ENCODE assay signal across 14 cellular contexts in the genomic region with DNA sequence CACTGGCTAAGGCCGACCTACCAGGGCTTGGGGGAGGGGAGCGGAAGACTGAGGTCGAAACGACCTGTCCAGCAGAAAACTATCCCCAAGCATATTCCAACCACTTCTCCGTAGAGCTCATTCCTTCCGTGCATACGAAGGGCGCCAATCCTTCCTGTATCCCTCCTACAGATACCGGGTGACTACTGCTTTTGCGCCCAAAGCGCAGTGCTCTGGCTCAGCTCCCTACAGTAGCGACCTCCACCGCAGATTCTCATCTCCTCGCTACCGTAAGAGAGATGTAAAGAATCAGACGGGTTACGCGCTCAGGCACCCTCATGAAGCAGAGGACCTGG. TPM values are rescaled to one million over a fixed set of nuclear protein-coding genes. Genes with fewer than 3 reads are reported as not detected.
DNase-seq lines count a peak whose midpoint lies in the region; ATAC-seq lines count a peak whose summit lies in the region.
"Had no signal": no experiment of that assay in that cellular context is flagged by ENCODE, and none has a peak within 500 bp of the region (broad histone marks: within the 10 kb centered on the region; RNA-seq: fewer than 3 reads in every experiment).

No MANE protein-coding gene starts in this region.

- H3K4me1 Mint-ChIP-seq in activated CD4-positive, alpha-beta T cell treated with anti-CD3 and anti-CD28 coated beads, Interleukin-2, amount 10 ng/mL, durations not matched to agents 7 days and 5 days, result peaks cover 31% of the 10 kb centered on the region
- H3K4me1 Mint-ChIP-seq in activated naive CD8-positive, alpha-beta T cell treated with anti-CD3 and anti-CD28 coated beads for 36 hours, result peaks cover 34% of the 10 kb centered on the region
- peaks cover 70% of the 10 kb centered on the region for H3K4me1 Mint-ChIP-seq in stimulated activated effector memory CD8-positive, alpha-beta T cell treated with anti-CD3 and anti-CD28 coated beads, Interleukin-12 subunit alpha, Interleukin-12 subunit beta, amount 100 ng/mL, for 72 hours

- no peaks in the 10 kb centered on the region for H3K9me3 Mint-ChIP-seq in activated CD4-positive, alpha-beta T cell treated with anti-CD3 and anti-CD28 coated beads, Interleukin-2, amount 10 ng/mL, durations not matched to agents 7 days and 5 days
- no peaks in the 10 kb centered on the region for H3K9me3 Mint-ChIP-seq in activated naive CD8-positive, alpha-beta T cell treated with anti-CD3 and anti-CD28 coated beads for 36 hours
- H3K9me3 Mint-ChIP-seq in stimulated activated effector memory CD8-positive, alpha-beta T cell treated with anti-CD3 and anti-CD28 coated beads, Interleukin-12 subunit alpha, Interleukin-12 subunit beta, amount 100 ng/mL, for 72 hours, result no peaks in the 10 kb centered on the region
- H3K9me3 Mint-ChIP-seq: activated T-helper 17 cell treated with anti-CD3 and anti-CD28 coated beads, Interleukin-2, amount 50 U/mL, for 72 hours had no signal

- H3K27me3 Mint-ChIP-seq in activated CD4-positive, alpha-beta T cell treated with anti-CD3 and anti-CD28 coated beads, Interleukin-2, amount 10 ng/mL, durations not matched to agents 7 days and 5 days, result peaks cover 5% of the 10 kb centered on the region
- no peaks in the 10 kb centered on the region for H3K27me3 Mint-ChIP-seq in activated naive CD8-positive, alpha-beta T cell treated with anti-CD3 and anti-CD28 coated beads for 36 hours
- H3K27me3 Mint-ChIP-seq: activated T-helper 17 cell treated with anti-CD3 and anti-CD28 coated beads, Interleukin-2, amount 50 U/mL, for 72 hours had no signal

- H3K27ac Mint-ChIP-seq in activated CD4-positive, alpha-beta T cell treated with anti-CD3 and anti-CD28 coated beads, Interleukin-2, amount 10 ng/mL, durations not matched to agents 7 days and 5 days, result no peak overlapping the region
- H3K27ac Mint-ChIP-seq in activated naive CD8-positive, alpha-beta T cell treated with anti-CD3 and anti-CD28 coated beads for 36 hours, result no peak overlapping the region
- no peak overlapping the region for H3K27ac Mint-ChIP-seq in stimulated activated effector memory CD8-positive, alpha-beta T cell treated with anti-CD3 and anti-CD28 coated beads, Interleukin-12 subunit alpha, Interleukin-12 subunit beta, amount 100 ng/mL, for 72 hours
- H3K27ac Mint-ChIP-seq: activated T-helper 17 cell treated with anti-CD3 and anti-CD28 coated beads, Interleukin-2, amount 50 U/mL, for 72 hours had no signal

- POLR2A ChIA-PET in activated CD4-positive, alpha-beta T cell treated with anti-CD3 and anti-CD28 coated beads, Interleukin-2, amount 10 ng/mL, durations not matched to agents 7 days and 5 days (lab: Charles Lee), result no interaction called here

- peak overlapping the region; percentile 56 for H3K4me3 Mint-ChIP-seq in activated CD4-positive, alpha-beta T cell treated with anti-CD3 and anti-CD28 coated beads, Interleukin-2, amount 10 ng/mL, durations not matched to agents 7 days and 5 days
- H3K4me3 Mint-ChIP-seq in activated naive CD8-positive, alpha-beta T cell treated with anti-CD3 and anti-CD28 coated beads for 36 hours, result peak overlapping the region; percentile 73
- peak overlapping the region; percentile 60 for H3K4me3 Mint-ChIP-seq in stimulated activated effector memory CD8-positive, alpha-beta T cell treated with anti-CD3 and anti-CD28 coated beads, Interleukin-12 subunit alpha, Interleukin-12 subunit beta, amount 100 ng/mL, for 72 hours

- peaks cover 13% of the 10 kb centered on the region for H3K36me3 Mint-ChIP-seq in activated CD4-positive, alpha-beta T cell treated with anti-CD3 and anti-CD28 coated beads, Interleukin-2, amount 10 ng/mL, durations not matched to agents 7 days and 5 days (ENCODE audit: low read depth)
- H3K36me3 Mint-ChIP-seq in activated naive CD8-positive, alpha-beta T cell treated with anti-CD3 and anti-CD28 coated beads for 36 hours, result peaks cover 10% of the 10 kb centered on the region
- H3K36me3 Mint-ChIP-seq in stimulated activated effector memory CD8-positive, alpha-beta T cell treated with anti-CD3 and anti-CD28 coated beads, Interleukin-12 subunit alpha, Interleukin-12 subunit beta, amount 100 ng/mL, for 72 hours, result peaks cover 46% of the 10 kb centered on the region

- no peak for DNase-seq in activated CD4-positive, alpha-beta T cell treated with anti-CD3 and anti-CD28 coated beads, Interleukin-2, amount 10 ng/mL, durations not matched to agents 7 days and 5 days
- DNase-seq in activated CD4-positive, alpha-beta T cell treated with anti-CD3 and anti-CD28 coated beads, Interleukin-2, amount 50 U/mL, for 48 hours, result no peak
- DNase-seq in activated naive CD8-positive, alpha-beta T cell treated with anti-CD3 and anti-CD28 coated beads for 36 hours, result no peak
- DNase-seq in left lobe of liver (ENCODE audit: low spot score) (no peak), OCI-M2 (lab: John Stamatoyannopoulos, UW; ENCODE audit: unreplicated experiment) (no peak), NCI-H446 treated with DMSO at 0.1 percent for 48 hours (lab: John Stamatoyannopoulos, UW) (no peak)
- no peak for DNase-seq in stimulated activated effector memory CD8-positive, alpha-beta T cell treated with anti-CD3 and anti-CD28 coated beads, Interleukin-12 subunit alpha, Interleukin-12 subunit beta, amount 100 ng/mL, for 72 hours (ENCODE audit: low spot score in 2 of 2)
- DNase-seq: GOT3, NCI-H1105 treated with DMSO at 0.1 percent for 48 hours, NCI-H748 treated with DMSO at 0.1 percent for 48 hours had no signal

- CTCF ChIA-PET in activated CD4-positive, alpha-beta T cell treated with anti-CD3 and anti-CD28 coated beads, Interleukin-2, amount 10 ng/mL, durations not matched to agents 7 days and 5 days (lab: Charles Lee), result interaction anchor here (0.9 kb wide), 1 partner anchor 325 kb away, joined by 3 read pairs; no protein-coding TSS in a partner anchor

- ATAC-seq in left lobe of liver, result peak; percentile 2
- ATAC-seq in stimulated activated effector memory CD8-positive, alpha-beta T cell treated with anti-CD3 and anti-CD28 coated beads, Interleukin-12 subunit alpha, Interleukin-12 subunit beta, amount 100 ng/mL, for 72 hours, result no peak
- ATAC-seq in HG03039 (IDR thresholded peaks at IDR 0.05; ENCODE audit: unreplicated experiment), result no peak
- ATAC-seq: activated T-helper 17 cell treated with anti-CD3 and anti-CD28 coated beads, Interleukin-2, amount 50 U/mL, for 72 hours; GM12878 had no signal

RNA-seq across cellular contexts. Expression of gene NNAT, which starts 0.7 kb away (rescaled TPM):
- total RNA-seq in activated CD4-positive, alpha-beta T cell treated with anti-CD3 and anti-CD28 coated beads, Interleukin-2, amount 10 ng/mL, durations not matched to agents 7 days and 5 days, result under 1 TPM in 1 of 2 experiments, not detected in 1; 0.17 TPM
- under 1 TPM; 0.23 to 0.36 TPM for total RNA-seq in activated naive CD8-positive, alpha-beta T cell treated with anti-CD3 and anti-CD28 coated beads for 36 hours
- total RNA-seq in left lobe of liver, result 0.15 TPM
- total RNA-seq: A673, GM12878 had no signal

RNA-seq across cellular contexts. Expression of gene BLCAP, which starts 7.3 kb away (rescaled TPM):
- total RNA-seq in activated CD4-positive, alpha-beta T cell treated with anti-CD3 and anti-CD28 coated beads, Interleukin-2, amount 10 ng/mL, durations not matched to agents 7 days and 5 days, result 10 to 100 TPM; 41.1 to 44.1 TPM
- total RNA-seq in activated naive CD8-positive, alpha-beta T cell treated with anti-CD3 and anti-CD28 coated beads for 36 hours, result 10 to 100 TPM; 29.4 to 30.9 TPM
- total RNA-seq in left lobe of liver, result 70.4 TPM
